25 cellular contexts compared by ENCODE assay signal in genomic region chr1:18001725-18002124, GRCh38.
"Had no signal": no experiment of that assay in that cellular context is flagged by ENCODE, and none has a peak within 500 bp of the region (broad histone marks: within the 10 kb centered on the region; RNA-seq: fewer than 3 reads in every experiment).

No MANE protein-coding gene starts in this region.

- DNase-seq: dorsolateral prefrontal cortex; effector CD4-positive, alpha-beta T cell; immature natural killer cell; mucosa of descending colon; naive B cell; pancreas; retina; right lobe of liver; small intestine; stimulated activated CD4-positive, alpha-beta T cell treated with anti-CD3 and anti-CD28 coated beads, Interleukin-12 subunit alpha, Interleukin-12 subunit beta, amount 100 ng/mL, for 4 hours; stimulated activated CD4-positive, alpha-beta T cell treated with anti-CD3 and anti-CD28 coated beads, Interleukin-1b, Interleukin-23, amount 100 ng/mL, for 48 hours; stimulated activated CD4-positive, alpha-beta T cell treated with anti-CD3 and anti-CD28 coated beads, Interleukin-4, amount 100 ng/mL, for 1 hour; stimulated activated CD8-positive, alpha-beta memory T cell treated with anti-CD3 and anti-CD28 coated beads, Interleukin-4, amount 100 ng/mL, for 48 hours; stimulated activated naive CD4-positive, alpha-beta T cell; stimulated activated naive CD8-positive, alpha-beta T cell treated with anti-CD3 and anti-CD28 coated beads, Interleukin-15, amount 100 ng/mL, for 72 hours; upper lobe of left lung; uterus had no signal

- H3K4me1 Mint-ChIP-seq: immature natural killer cell; mesothelial cell of epicardium; neural crest cell; stimulated activated naive CD8-positive, alpha-beta T cell treated with anti-CD3 and anti-CD28 coated beads, Interleukin-15, amount 100 ng/mL, for 72 hours had no signal

- H3K27ac ChIP-seq: neutrophil, pancreas, right lobe of liver, thoracic aorta, tibial nerve, upper lobe of left lung, uterus had no signal

- H3K27me3 ChIP-seq: neutrophil, pancreas, right lobe of liver, upper lobe of left lung, uterus had no signal

- H3K36me3 ChIP-seq: neutrophil, pancreas, right lobe of liver, thoracic aorta, tibial nerve, upper lobe of left lung, uterus had no signal

- H3K9me3 Mint-ChIP-seq: memory B cell; mesothelial cell of epicardium; natural killer cell treated with Interleukin-12 subunit alpha and Interleukin-12 subunit beta and Interleukin-15 and Interleukin-18, amount 100 ng/mL, for 72 hours; neural crest cell; stimulated activated naive CD8-positive, alpha-beta T cell treated with anti-CD3 and anti-CD28 coated beads, Interleukin-15, amount 100 ng/mL, for 72 hours had no signal

- H3K4me3 Mint-ChIP-seq: immature natural killer cell; memory B cell; mesothelial cell of epicardium; natural killer cell treated with Interleukin-12 subunit alpha and Interleukin-12 subunit beta and Interleukin-15 and Interleukin-18, amount 100 ng/mL, for 72 hours; neural crest cell; stimulated activated naive CD8-positive, alpha-beta T cell treated with anti-CD3 and anti-CD28 coated beads, Interleukin-15, amount 100 ng/mL, for 72 hours had no signal

- H3K36me3 Mint-ChIP-seq: immature natural killer cell; memory B cell; mesothelial cell of epicardium; natural killer cell treated with Interleukin-12 subunit alpha and Interleukin-12 subunit beta and Interleukin-15 and Interleukin-18, amount 100 ng/mL, for 72 hours had no signal

- H3K4me1 ChIP-seq: right lobe of liver, tibial nerve, upper lobe of left lung, uterus had no signal

- H3K9me3 ChIP-seq: mucosa of descending colon, neutrophil, pancreas, right lobe of liver, thoracic aorta, tibial nerve, upper lobe of left lung, uterus had no signal

- H3K4me3 ChIP-seq: dorsolateral prefrontal cortex, lung, mucosa of descending colon, pancreas, right lobe of liver, thoracic aorta, tibial nerve, upper lobe of left lung, uterus had no signal

- H3K27ac Mint-ChIP-seq: immature natural killer cell; memory B cell; mesothelial cell of epicardium; naive B cell; natural killer cell treated with Interleukin-12 subunit alpha and Interleukin-12 subunit beta and Interleukin-15 and Interleukin-18, amount 100 ng/mL, for 72 hours; stimulated activated naive CD8-positive, alpha-beta T cell treated with anti-CD3 and anti-CD28 coated beads, Interleukin-15, amount 100 ng/mL, for 72 hours had no signal
